ENCODE assay signal across 8 cellular contexts in the genomic region with DNA sequence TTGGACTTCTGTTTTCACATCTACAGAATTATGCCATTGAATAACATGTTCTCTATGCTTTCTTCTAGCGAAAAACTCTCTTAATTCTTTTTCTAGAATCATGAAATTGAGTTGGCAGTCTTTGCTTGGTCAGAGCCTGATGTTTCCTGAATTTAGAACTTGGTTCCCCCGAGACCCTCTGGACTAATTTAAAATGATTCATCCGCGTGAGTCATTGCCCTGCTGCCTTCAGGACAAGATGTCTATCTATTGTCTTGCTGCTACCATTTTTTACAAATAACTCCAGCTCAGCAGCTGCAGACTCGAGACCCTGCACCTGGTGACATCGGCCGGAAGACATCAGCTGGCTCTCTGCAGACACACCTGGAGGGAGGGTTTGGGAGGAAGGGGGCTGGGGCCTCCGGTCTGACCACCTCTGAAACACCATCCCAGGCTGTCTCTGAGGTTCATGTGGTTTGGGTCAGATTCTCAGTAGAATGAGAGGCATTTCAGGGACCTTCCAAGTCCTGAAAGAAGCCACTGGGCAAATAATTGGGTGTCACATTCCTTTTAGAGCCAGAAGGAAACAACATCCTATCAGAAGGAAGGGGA. TPM values are rescaled to one million over a fixed set of nuclear protein-coding genes. Genes with fewer than 3 reads are reported as not detected.
DNase-seq lines count a peak whose midpoint lies in the region; ATAC-seq and TF ChIP-seq lines count a peak whose summit lies in the region.

No MANE protein-coding gene starts in this region.

- no peaks in the 10 kb centered on the region for H3K9me3 ChIP-seq in HUES48 (ENCODE audit: control insufficient read depth, insufficient read depth, low read length)
- H3K9me3 ChIP-seq in aorta (ENCODE audit: control insufficient read depth, low read length): no peaks in the 10 kb centered on the region

- no peaks in the 10 kb centered on the region for H3K27me3 Mint-ChIP-seq in T-helper 1 cell treated with Interleukin-12 subunit alpha and Interleukin-12 subunit beta and Interleukin-4 antibody, amounts not matched to agents 30 μg/mL and 1 μg/mL, for 36 hours (ENCODE audit: low read depth)

- in situ Hi-C loops in brain microvascular endothelial cell (cut with HindIII; ENCODE audit: low pct_ligation_motif_present, low sequenced_read_pairs): no loop called here

- H3K36me3 Mint-ChIP-seq in T-helper 1 cell treated with Interleukin-12 subunit alpha and Interleukin-12 subunit beta and Interleukin-4 antibody, amounts not matched to agents 30 μg/mL and 1 μg/mL, for 36 hours (ENCODE audit: low read depth): no peaks in the 10 kb centered on the region

- peak overlapping the region; percentile 45 for H3K4me3 Mint-ChIP-seq in T-helper 1 cell treated with Interleukin-12 subunit alpha and Interleukin-12 subunit beta and Interleukin-4 antibody, amounts not matched to agents 30 μg/mL and 1 μg/mL, for 36 hours

- no peaks in the 10 kb centered on the region for H3K9me3 Mint-ChIP-seq in T-helper 1 cell treated with Interleukin-12 subunit alpha and Interleukin-12 subunit beta and Interleukin-4 antibody, amounts not matched to agents 30 μg/mL and 1 μg/mL, for 36 hours

- no peak for TF ChIP-seq CTCF in brain microvascular endothelial cell (IDR thresholded peaks at IDR 0.05; ENCODE audit: low read depth, low read length, missing control alignments)

- H3K27ac ChIP-seq in HUES48 (ENCODE audit: low read depth, low read length) (peak overlapping the region; percentile 76), brain microvascular endothelial cell (peak overlapping the region; percentile 99), aorta (ENCODE audit: low read depth in 1 of 2, low read length in 2 of 2) (peak overlapping the region; percentile 78 to 90)

- H3K36me3 ChIP-seq in HUES48 (ENCODE audit: control insufficient read depth, insufficient read depth, low read length) (no peaks in the 10 kb centered on the region), brain microvascular endothelial cell (replicated peaks) (no peaks in the 10 kb centered on the region), aorta (ENCODE audit: control insufficient read depth in 1 of 2, insufficient read depth in 2 of 2, low read length in 1 of 2) (no peaks in the 10 kb centered on the region)

- intact Hi-C loops in aorta (cut with DNase I): no loop called here

- DNase-seq in AG20443 (ENCODE audit: low spot score): peak; percentile 65
- peak; percentile 89 for DNase-seq in brain microvascular endothelial cell
- DNase-seq in lung microvascular endothelial cell (ENCODE audit: low read depth in 2 of 2): peak; percentile 75 to 96
- no peak for DNase-seq in aorta
- no peak for DNase-seq in cerebellum (ENCODE audit: low spot score)

- no peak overlapping the region for H3K9ac ChIP-seq in HUES48 (ENCODE audit: low read depth, low read length)

- no peaks in the 10 kb centered on the region for H3K27me3 ChIP-seq in HUES48 (ENCODE audit: control insufficient read depth, insufficient read depth, low read length)
- H3K27me3 ChIP-seq in brain microvascular endothelial cell (replicated peaks): no peaks in the 10 kb centered on the region
- no peaks in the 10 kb centered on the region for H3K27me3 ChIP-seq in aorta (ENCODE audit: control insufficient read depth in 1 of 2, insufficient read depth in 2 of 2, low read length in 1 of 2)

- ATAC-seq in GM19463 (IDR thresholded peaks at IDR 0.05; ENCODE audit: unreplicated experiment): peak; percentile 40
- peak; percentile 78 for ATAC-seq in aorta (ENCODE audit: low FRiP score)

- H3K4me1 ChIP-seq in HUES48 (ENCODE audit: control insufficient read depth, insufficient read depth, low read length) (peaks cover 14% of the 10 kb centered on the region), aorta (ENCODE audit: control insufficient read depth in 1 of 2, insufficient read depth in 2 of 2, low read length in 2 of 2) (peaks cover 2 to 4% of the 10 kb centered on the region in 2 donors)

- H3K4me1 Mint-ChIP-seq in T-helper 1 cell treated with Interleukin-12 subunit alpha and Interleukin-12 subunit beta and Interleukin-4 antibody, amounts not matched to agents 30 μg/mL and 1 μg/mL, for 36 hours (ENCODE audit: low read depth): peaks cover 66% of the 10 kb centered on the region

- H3K27ac Mint-ChIP-seq in T-helper 1 cell treated with Interleukin-12 subunit alpha and Interleukin-12 subunit beta and Interleukin-4 antibody, amounts not matched to agents 30 μg/mL and 1 μg/mL, for 36 hours: peak overlapping the region; percentile 98

- H3K4me3 ChIP-seq in HUES48 (ENCODE audit: low read depth, low read length): no peak overlapping the region
- peak overlapping the region; percentile 10 for H3K4me3 ChIP-seq in brain microvascular endothelial cell (ENCODE audit: low read depth, low read length)
- H3K4me3 ChIP-seq in aorta (ENCODE audit: low read length in 2 of 2): no peak overlapping the region

- WGBS in aorta, 2 donors: 38 to 46% methylated on average over 8 of the region's 8 CpGs

RNA-seq across cellular contexts. Expression of a gene that starts 20.9 kb away (rescaled TPM):
- total RNA-seq in lung microvascular endothelial cell (63.2 and 170 TPM in 2 replicates), aorta (100 to 1,000 TPM; 171 to 384 TPM), cerebellum (35.0 TPM)
- polyA plus RNA-seq in aorta: 100 to 1,000 TPM in 1 of 2 donors, 10 to 100 TPM in 1; 44.2 to 160 TPM

Comparison
In these comparisons a context has a peak if more than half of its experiments do, and no peak if none do; other contexts are left out.
1. DNase-seq: peak in AG20443 (single experiment), brain microvascular endothelial cell (single experiment) and lung microvascular endothelial cell (2 of 2); none in aorta (0 of 2) and cerebellum (single experiment).
2. Peak in every context shown above with its lines, with median percentiles within 50 percentile points of each other: H3K27ac ChIP-seq.